1 cellular context compared by ENCODE assay signal in the genomic region with DNA sequence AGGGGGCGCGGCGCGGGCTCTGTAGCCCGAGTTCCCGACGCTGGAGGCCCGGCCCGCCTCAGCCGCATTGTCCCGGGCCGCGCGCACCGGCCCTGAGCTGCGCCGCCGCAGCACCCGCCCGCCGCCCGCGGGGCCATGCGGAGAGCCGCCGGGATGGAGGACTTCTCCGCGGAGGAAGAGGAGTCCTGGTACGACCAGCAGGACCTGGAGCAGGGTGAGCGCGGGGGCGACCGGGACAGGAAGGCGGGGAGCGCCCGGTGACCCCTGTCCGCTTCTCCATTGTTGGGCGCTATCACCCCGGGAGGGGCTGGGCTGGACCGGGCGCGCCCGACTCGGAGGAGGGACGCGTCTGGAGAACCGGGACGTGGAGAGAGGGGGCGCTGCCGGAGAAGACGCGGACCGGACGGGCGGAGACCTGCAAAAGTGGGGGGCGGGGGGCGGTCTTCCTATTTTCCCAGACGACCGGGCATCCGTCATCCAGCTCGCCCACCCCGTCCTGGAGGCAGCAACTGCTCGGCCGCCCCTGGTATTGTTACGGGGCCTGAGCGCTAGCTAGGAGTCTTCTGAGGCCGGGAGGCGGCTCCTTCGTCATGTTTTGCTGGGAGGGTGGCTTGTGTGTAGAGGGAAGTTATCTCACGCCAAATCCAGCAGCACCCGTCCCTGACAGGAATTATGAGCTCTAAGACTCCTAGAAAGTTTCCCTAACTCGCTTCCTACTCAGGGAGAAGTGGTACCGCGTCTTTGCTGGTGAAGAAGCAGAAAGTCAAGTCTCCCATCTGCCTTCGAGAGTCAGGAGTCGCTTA.
TF ChIP-seq lines count a peak whose summit lies in the region.

No MANE protein-coding gene starts in this region.

TF ChIP-seq in HepG2, 621 proteins besides CTCF, POLR2A, EP300 and RAD21 (continued from another document and continues in another):
- TF ChIP-seq, protein P1, sequence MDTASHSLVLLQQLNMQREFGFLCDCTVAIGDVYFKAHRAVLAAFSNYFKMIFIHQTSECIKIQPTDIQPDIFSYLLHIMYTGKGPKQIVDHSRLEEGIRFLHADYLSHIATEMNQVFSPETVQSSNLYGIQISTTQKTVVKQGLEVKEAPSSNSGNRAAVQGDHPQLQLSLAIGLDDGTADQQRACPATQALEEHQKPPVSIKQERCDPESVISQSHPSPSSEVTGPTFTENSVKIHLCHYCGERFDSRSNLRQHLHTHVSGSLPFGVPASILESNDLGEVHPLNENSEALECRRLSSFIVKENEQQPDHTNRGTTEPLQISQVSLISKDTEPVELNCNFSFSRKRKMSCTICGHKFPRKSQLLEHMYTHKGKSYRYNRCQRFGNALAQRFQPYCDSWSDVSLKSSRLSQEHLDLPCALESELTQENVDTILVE (CRISPR knock-in tag; IDR thresholded peaks at IDR 0.05), result no peak
- TF ChIP-seq, protein P2, sequence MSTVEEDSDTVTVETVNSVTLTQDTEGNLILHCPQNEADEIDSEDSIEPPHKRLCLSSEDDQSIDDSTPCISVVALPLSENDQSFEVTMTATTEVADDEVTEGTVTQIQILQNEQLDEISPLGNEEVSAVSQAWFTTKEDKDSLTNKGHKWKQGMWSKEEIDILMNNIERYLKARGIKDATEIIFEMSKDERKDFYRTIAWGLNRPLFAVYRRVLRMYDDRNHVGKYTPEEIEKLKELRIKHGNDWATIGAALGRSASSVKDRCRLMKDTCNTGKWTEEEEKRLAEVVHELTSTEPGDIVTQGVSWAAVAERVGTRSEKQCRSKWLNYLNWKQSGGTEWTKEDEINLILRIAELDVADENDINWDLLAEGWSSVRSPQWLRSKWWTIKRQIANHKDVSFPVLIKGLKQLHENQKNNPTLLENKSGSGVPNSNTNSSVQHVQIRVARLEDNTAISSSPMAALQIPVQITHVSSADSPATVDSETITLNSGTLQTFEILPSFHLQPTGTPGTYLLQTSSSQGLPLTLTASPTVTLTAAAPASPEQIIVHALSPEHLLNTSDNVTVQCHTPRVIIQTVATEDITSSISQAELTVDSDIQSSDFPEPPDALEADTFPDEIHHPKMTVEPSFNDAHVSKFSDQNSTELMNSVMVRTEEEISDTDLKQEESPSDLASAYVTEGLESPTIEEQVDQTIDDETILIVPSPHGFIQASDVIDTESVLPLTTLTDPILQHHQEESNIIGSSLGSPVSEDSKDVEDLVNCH (CRISPR knock-in tag; IDR thresholded peaks at IDR 0.05), result no peak
- TF ChIP-seq ZNF547 (CRISPR knock-in tag; IDR thresholded peaks at IDR 0.05) (peak; percentile 43; the same call in 1 of the 2 replicates), JUND (CRISPR knock-in tag; IDR thresholded peaks at IDR 0.05) (no peak), ZEB1 (IDR thresholded peaks at IDR 0.05; ENCODE audit: insufficient replicate concordance, low read depth) (no peak), ZKSCAN5 (CRISPR knock-in tag; IDR thresholded peaks at IDR 0.05) (no peak), FOXO1 (CRISPR knock-in tag; IDR thresholded peaks at IDR 0.05) (no peak), ZNF780A (CRISPR knock-in tag; IDR thresholded peaks at IDR 0.05) (no peak), ZNF569 (CRISPR knock-in tag; IDR thresholded peaks at IDR 0.05; ENCODE audit: borderline replicate concordance) (no peak), ZFP1 (CRISPR knock-in tag; IDR thresholded peaks at IDR 0.05) (no peak), ZNF616 (CRISPR knock-in tag; IDR thresholded peaks at IDR 0.05; ENCODE audit: low read depth) (no peak), YY1 (IDR thresholded peaks at IDR 0.05; ENCODE audit: insufficient read depth, insufficient replicate concordance, low read depth, low read length) (no peak), STAT5B (CRISPR knock-in tag; IDR thresholded peaks at IDR 0.05) (no peak), NONO (IDR thresholded peaks at IDR 0.05) (no peak), NONO (CRISPR knock-in tag; conservative IDR thresholded peaks at IDR 0.05) (no peak), ZFAT (CRISPR knock-in tag; conservative IDR thresholded peaks at IDR 0.05) (no peak), ZSCAN21 (CRISPR knock-in tag; IDR thresholded peaks at IDR 0.05; ENCODE audit: borderline replicate concordance) (no peak), JDP2 (CRISPR knock-in tag; IDR thresholded peaks at IDR 0.05; ENCODE audit: borderline replicate concordance) (no peak), ZNF761 (CRISPR knock-in tag; conservative IDR thresholded peaks at IDR 0.05) (peak; percentile 58)
- TF ChIP-seq, protein P3, sequence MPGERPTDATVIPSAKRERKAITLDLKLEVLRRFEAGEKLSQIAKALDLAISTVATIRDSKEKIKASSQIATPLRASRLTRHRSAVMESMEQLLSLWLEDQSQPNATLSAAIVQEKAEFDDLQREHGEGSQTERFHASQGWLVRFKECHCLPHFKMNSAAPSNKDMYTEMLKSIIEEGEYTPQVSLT (CRISPR knock-in tag; IDR thresholded peaks at IDR 0.05; ENCODE audit: borderline replicate concordance, low read depth), result no peak
- TF ChIP-seq, protein P4, sequence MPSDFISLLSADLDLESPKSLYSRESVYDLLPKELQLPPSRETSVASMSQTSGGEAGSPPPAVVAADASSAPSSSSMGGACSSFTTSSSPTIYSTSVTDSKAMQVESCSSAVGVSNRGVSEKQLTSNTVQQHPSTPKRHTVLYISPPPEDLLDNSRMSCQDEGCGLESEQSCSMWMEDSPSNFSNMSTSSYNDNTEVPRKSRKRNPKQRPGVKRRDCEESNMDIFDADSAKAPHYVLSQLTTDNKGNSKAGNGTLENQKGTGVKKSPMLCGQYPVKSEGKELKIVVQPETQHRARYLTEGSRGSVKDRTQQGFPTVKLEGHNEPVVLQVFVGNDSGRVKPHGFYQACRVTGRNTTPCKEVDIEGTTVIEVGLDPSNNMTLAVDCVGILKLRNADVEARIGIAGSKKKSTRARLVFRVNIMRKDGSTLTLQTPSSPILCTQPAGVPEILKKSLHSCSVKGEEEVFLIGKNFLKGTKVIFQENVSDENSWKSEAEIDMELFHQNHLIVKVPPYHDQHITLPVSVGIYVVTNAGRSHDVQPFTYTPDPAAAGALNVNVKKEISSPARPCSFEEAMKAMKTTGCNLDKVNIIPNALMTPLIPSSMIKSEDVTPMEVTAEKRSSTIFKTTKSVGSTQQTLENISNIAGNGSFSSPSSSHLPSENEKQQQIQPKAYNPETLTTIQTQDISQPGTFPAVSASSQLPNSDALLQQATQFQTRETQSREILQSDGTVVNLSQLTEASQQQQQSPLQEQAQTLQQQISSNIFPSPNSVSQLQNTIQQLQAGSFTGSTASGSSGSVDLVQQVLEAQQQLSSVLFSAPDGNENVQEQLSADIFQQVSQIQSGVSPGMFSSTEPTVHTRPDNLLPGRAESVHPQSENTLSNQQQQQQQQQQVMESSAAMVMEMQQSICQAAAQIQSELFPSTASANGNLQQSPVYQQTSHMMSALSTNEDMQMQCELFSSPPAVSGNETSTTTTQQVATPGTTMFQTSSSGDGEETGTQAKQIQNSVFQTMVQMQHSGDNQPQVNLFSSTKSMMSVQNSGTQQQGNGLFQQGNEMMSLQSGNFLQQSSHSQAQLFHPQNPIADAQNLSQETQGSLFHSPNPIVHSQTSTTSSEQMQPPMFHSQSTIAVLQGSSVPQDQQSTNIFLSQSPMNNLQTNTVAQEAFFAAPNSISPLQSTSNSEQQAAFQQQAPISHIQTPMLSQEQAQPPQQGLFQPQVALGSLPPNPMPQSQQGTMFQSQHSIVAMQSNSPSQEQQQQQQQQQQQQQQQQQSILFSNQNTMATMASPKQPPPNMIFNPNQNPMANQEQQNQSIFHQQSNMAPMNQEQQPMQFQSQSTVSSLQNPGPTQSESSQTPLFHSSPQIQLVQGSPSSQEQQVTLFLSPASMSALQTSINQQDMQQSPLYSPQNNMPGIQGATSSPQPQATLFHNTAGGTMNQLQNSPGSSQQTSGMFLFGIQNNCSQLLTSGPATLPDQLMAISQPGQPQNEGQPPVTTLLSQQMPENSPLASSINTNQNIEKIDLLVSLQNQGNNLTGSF (CRISPR knock-in tag; IDR thresholded peaks at IDR 0.05), result no peak
- TF ChIP-seq, protein P5, sequence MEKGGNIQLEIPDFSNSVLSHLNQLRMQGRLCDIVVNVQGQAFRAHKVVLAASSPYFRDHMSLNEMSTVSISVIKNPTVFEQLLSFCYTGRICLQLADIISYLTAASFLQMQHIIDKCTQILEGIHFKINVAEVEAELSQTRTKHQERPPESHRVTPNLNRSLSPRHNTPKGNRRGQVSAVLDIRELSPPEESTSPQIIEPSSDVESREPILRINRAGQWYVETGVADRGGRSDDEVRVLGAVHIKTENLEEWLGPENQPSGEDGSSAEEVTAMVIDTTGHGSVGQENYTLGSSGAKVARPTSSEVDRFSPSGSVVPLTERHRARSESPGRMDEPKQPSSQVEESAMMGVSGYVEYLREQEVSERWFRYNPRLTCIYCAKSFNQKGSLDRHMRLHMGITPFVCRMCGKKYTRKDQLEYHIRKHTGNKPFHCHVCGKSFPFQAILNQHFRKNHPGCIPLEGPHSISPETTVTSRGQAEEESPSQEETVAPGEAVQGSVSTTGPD (CRISPR knock-in tag; IDR thresholded peaks at IDR 0.05), result no peak
- TF ChIP-seq, protein P6, sequence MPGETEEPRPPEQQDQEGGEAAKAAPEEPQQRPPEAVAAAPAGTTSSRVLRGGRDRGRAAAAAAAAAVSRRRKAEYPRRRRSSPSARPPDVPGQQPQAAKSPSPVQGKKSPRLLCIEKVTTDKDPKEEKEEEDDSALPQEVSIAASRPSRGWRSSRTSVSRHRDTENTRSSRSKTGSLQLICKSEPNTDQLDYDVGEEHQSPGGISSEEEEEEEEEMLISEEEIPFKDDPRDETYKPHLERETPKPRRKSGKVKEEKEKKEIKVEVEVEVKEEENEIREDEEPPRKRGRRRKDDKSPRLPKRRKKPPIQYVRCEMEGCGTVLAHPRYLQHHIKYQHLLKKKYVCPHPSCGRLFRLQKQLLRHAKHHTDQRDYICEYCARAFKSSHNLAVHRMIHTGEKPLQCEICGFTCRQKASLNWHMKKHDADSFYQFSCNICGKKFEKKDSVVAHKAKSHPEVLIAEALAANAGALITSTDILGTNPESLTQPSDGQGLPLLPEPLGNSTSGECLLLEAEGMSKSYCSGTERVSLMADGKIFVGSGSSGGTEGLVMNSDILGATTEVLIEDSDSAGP (CRISPR knock-in tag; IDR thresholded peaks at IDR 0.05; ENCODE audit: borderline replicate concordance), result 0 out of 2 replicates have a peak, but pooled peaks have one; percentile 9
- TF ChIP-seq, protein P7, sequence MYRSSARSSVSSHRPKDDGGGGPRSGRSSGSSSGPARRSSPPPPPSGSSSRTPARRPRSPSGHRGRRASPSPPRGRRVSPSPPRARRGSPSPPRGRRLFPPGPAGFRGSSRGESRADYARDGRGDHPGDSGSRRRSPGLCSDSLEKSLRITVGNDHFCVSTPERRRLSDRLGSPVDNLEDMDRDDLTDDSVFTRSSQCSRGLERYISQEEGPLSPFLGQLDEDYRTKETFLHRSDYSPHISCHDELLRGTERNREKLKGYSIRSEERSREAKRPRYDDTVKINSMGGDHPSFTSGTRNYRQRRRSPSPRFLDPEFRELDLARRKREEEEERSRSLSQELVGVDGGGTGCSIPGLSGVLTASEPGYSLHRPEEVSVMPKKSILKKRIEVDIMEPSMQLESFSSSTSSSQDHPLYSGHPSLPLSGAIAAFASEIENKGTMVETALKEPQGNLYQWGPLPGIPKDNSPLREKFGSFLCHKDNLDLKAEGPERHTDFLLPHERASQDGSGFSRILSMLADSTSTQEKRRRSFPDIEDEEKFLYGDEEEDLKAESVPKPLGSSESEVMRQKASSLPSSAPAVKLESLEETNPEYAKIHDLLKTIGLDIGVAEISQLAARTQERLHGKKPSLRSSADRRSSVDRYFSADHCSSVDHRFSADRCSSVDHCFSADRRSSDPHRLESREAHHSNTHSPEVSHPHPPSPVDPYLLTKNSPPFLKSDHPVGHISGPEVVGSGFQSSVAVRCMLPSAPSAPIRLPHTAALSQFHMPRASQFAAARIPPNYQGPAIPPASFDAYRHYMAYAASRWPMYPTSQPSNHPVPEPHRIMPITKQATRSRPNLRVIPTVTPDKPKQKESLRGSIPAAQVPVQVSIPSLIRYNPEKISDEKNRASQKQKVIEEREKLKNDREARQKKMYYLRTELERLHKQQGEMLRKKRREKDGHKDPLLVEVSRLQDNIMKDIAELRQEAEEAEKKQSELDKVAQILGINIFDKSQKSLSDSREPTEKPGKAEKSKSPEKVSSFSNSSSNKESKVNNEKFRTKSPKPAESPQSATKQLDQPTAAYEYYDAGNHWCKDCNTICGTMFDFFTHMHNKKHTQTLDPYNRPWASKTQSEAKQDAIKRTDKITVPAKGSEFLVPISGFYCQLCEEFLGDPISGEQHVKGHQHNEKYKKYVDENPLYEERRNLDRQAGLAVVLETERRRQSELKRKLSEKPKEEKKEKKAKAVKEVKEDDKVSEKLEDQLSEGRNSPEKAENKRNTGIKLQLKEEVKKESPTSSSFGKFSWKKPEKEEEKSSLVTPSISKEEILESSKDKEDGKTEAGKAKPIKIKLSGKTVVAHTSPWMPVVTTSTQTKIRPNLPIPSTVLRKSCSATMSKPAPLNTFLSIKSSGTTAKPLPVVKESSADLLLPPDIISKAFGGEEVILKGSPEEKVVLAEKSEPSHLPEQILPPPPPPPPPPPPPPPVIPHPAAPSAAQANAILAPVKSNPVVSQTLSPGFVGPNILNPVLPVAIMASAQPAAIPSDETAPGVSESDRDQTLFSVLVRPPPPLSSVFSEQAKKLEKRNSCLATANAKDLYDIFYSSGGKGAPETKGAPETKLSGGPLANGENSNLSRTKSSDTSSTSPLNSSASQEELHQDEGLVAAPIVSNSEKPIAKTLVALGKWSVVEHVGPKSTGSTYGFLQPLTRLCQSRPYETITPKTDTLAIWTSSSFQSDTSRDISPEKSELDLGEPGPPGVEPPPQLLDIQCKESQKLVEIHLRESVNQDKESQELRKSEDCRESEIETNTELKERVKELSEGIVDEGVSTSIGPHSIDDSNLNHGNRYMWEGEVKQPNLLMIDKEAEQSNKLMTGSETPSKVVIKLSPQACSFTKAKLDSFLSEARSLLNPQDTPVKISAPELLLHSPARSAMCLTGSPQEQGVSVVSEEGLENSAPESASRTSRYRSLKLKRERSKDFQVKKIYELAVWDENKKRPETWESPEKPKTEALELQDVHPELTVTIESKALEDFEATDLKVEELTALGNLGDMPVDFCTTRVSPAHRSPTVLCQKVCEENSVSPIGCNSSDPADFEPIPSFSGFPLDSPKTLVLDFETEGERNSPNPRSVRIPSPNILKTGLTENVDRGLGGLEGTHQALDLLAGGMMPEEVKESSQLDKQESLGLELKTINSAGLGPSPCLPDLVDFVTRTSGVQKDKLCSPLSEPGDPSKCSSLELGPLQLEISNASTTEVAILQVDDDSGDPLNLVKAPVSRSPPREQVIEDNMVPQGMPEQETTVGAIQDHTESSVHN (CRISPR knock-in tag; IDR thresholded peaks at IDR 0.05), result no peak
- TF ChIP-seq, protein P8, sequence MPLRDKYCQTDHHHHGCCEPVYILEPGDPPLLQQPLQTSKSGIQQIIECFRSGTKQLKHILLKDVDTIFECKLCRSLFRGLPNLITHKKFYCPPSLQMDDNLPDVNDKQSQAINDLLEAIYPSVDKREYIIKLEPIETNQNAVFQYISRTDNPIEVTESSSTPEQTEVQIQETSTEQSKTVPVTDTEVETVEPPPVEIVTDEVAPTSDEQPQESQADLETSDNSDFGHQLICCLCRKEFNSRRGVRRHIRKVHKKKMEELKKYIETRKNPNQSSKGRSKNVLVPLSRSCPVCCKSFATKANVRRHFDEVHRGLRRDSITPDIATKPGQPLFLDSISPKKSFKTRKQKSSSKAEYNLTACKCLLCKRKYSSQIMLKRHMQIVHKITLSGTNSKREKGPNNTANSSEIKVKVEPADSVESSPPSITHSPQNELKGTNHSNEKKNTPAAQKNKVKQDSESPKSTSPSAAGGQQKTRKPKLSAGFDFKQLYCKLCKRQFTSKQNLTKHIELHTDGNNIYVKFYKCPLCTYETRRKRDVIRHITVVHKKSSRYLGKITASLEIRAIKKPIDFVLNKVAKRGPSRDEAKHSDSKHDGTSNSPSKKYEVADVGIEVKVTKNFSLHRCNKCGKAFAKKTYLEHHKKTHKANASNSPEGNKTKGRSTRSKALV (CRISPR knock-in tag; IDR thresholded peaks at IDR 0.05), result no peak; the same call in 1 of the 2 replicates
